ENCODE assay signal across 30 cellular contexts in genomic region chr6:112595841-112596240, GRCh38.
"Had no signal": no experiment of that assay in that cellular context is flagged by ENCODE, and none has a peak within 500 bp of the region (broad histone marks: within the 10 kb centered on the region; RNA-seq: fewer than 3 reads in every experiment).

No MANE protein-coding gene starts in this region.

- H3K27ac ChIP-seq: epithelial cell of prostate, foreskin keratinocyte, gastroesophageal sphincter, lower lobe of right lung, ovary, psoas muscle, sigmoid colon, testis, tibial artery had no signal

- H3K9me3 Mint-ChIP-seq: endodermal cell had no signal

- H3K4me3 Mint-ChIP-seq: dendritic cell treated with granulocyte-macrophage colony-stimulating factor and Interleukin-4, amounts not matched to agents 40 ng/mL and 50 ng/mL, for 4 days; endodermal cell; immature natural killer cell; naive thymus-derived CD8-positive, alpha-beta T cell; stimulated activated memory B cell treated with anti-CD40 and anti-IgM and Interleukin-4, amounts not matched to agents 10 μg/mL and 1 μg/mL and 100 μg/mL, for 72 hours; type B pancreatic cell had no signal

- H3K4me1 Mint-ChIP-seq: endodermal cell; immature natural killer cell; naive thymus-derived CD8-positive, alpha-beta T cell; stimulated activated memory B cell treated with anti-CD40 and anti-IgM and Interleukin-4, amounts not matched to agents 10 μg/mL and 1 μg/mL and 100 μg/mL, for 72 hours had no signal

- H3K27ac Mint-ChIP-seq: dendritic cell treated with granulocyte-macrophage colony-stimulating factor and Interleukin-4, amounts not matched to agents 40 ng/mL and 50 ng/mL, for 4 days; endodermal cell; immature natural killer cell; naive thymus-derived CD8-positive, alpha-beta T cell; stimulated activated memory B cell treated with anti-CD40 and anti-IgM and Interleukin-4, amounts not matched to agents 10 μg/mL and 1 μg/mL and 100 μg/mL, for 72 hours; type B pancreatic cell had no signal

- H3K36me3 ChIP-seq: gastroesophageal sphincter, lower lobe of right lung, ovary, sigmoid colon, tibial artery had no signal

- H3K27me3 Mint-ChIP-seq: dendritic cell treated with granulocyte-macrophage colony-stimulating factor and Interleukin-4, amounts not matched to agents 40 ng/mL and 50 ng/mL, for 4 days; type B pancreatic cell had no signal

- H3K4me1 ChIP-seq: foreskin keratinocyte, gastroesophageal sphincter, lower lobe of right lung, psoas muscle, sigmoid colon, testis, tibial artery had no signal

- H3K27me3 ChIP-seq: foreskin keratinocyte, gastroesophageal sphincter, ovary, sigmoid colon, testis, tibial artery had no signal

- H3K4me3 ChIP-seq: gastroesophageal sphincter, lower lobe of right lung, ovary, psoas muscle, sigmoid colon, testis, tibial artery had no signal

- H3K36me3 Mint-ChIP-seq: immature natural killer cell; stimulated activated memory B cell treated with anti-CD40 and anti-IgM and Interleukin-4, amounts not matched to agents 10 μg/mL and 1 μg/mL and 100 μg/mL, for 72 hours; type B pancreatic cell had no signal

- ATAC-seq: esophagus mucosa; foreskin keratinocyte; gastroesophageal sphincter; left ventricle myocardium superior; lower lobe of right lung; naive thymus-derived CD8-positive, alpha-beta T cell; psoas muscle; right cardiac atrium; stimulated activated memory B cell treated with anti-CD40 and anti-IgM and Interleukin-4, amounts not matched to agents 10 μg/mL and 1 μg/mL and 100 μg/mL, for 72 hours; stimulated activated naive CD8-positive, alpha-beta T cell treated with anti-CD3 and anti-CD28 coated beads, Interleukin-15, Interleukin-2, amounts not matched to agents 100 U/mL and 50 U/mL, for 24 hours had no signal

- FAIRE-seq: colon had no signal

- DNase-seq: effector CD8-positive, alpha-beta T cell; endodermal cell; foreskin keratinocyte; glutamatergic neuron; hypothalamus; immature natural killer cell; islet precursor cell; kidney glomerular epithelial cell; left ventricle myocardium superior; lower lobe of right lung; naive thymus-derived CD8-positive, alpha-beta T cell; occipital lobe; ovary; posterior cingulate gyrus; psoas muscle; right cardiac atrium; sigmoid colon; stimulated activated CD4-positive, alpha-beta T cell treated with anti-CD3 and anti-CD28 coated beads, Interleukin-2, amount 100 ng/mL, for 24 hours; stimulated activated CD4-positive, alpha-beta T cell treated with anti-CD3 and anti-CD28 coated beads, Interleukin-4, amount 100 ng/mL, for 4 hours; stimulated activated naive CD8-positive, alpha-beta T cell treated with anti-CD3 and anti-CD28 coated beads, Interleukin-15, Interleukin-2, amounts not matched to agents 100 U/mL and 50 U/mL, for 24 hours; substantia nigra; testis; tibial artery had no signal

- H3K9me3 ChIP-seq: lower lobe of right lung, psoas muscle, sigmoid colon, testis, tibial artery had no signal
